Comparison of ENCODE assay signal across 17 cellular contexts in the genomic region with DNA sequence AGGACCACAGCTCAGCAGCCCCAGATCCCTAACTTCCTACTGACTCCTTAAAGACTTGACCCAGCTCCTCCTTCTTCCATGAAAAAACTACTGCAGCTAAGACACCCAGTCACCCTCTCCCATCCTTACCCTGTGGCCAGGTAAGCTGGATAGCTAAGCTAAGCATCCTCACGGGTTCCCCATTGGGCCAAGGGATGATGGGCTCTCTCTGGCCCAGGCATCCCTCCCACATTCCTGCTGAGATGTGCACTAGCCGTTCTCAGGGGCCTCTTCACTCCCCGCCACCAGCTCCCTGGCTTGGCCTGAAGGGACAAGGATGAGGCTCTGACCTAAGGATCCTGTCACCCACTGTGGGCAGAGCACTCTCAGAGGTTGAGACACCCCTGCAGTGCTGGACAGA. TPM values are rescaled to one million over a fixed set of nuclear protein-coding genes. Genes with fewer than 3 reads are reported as not detected.
A peak's percentile ranks its signal among the peaks of the same experiment; 100 is the strongest.
DNase-seq lines count a peak whose midpoint lies in the region; ATAC-seq and TF ChIP-seq lines count a peak whose summit lies in the region.
"Had no signal": no experiment of that assay in that cellular context is flagged by ENCODE, and none has a peak within 500 bp of the region (broad histone marks: within the 10 kb centered on the region; RNA-seq: fewer than 3 reads in every experiment).

No MANE protein-coding gene starts in this region.

- no peak overlapping the region for H3K4me3 Mint-ChIP-seq in type B pancreatic cell
- no peak overlapping the region for H3K4me3 Mint-ChIP-seq in endodermal cell
- H3K4me3 Mint-ChIP-seq: memory B cell had no signal

- no peaks in the 10 kb centered on the region for H4K20me1 ChIP-seq in fibroblast of lung (ENCODE audit: control insufficient read depth, extremely low read depth, insufficient read depth, low read length)

- no peak for DNase-seq in Right ventricle myocardium superior
- no peak for DNase-seq in cardiac septum (ENCODE audit: low spot score)
- DNase-seq in fibroblast of lung (ENCODE audit: low read depth in 2 of 2): no peak
- no peak for DNase-seq in upper lobe of left lung
- no peak for DNase-seq in type B pancreatic cell (ENCODE audit: extremely low spot score, unreplicated experiment)
- DNase-seq in NCI-H1092 treated with DMSO at 0.1 percent for 48 hours (lab: John Stamatoyannopoulos, UW): no peak
- DNase-seq in endodermal cell: no peak
- DNase-seq: activated CD4-positive, alpha-beta T cell treated with anti-CD3 and anti-CD28 coated beads, Interleukin-2, amount 50 U/mL, for 4 hours; activated T-cell treated with anti-CD3 and anti-CD28 coated beads, Interleukin-2, amount 50 U/mL, for 1 hour; MM.1S; NCI-H526 treated with DMSO at 0.1 percent for 48 hours; PC-3; stimulated activated CD4-positive, alpha-beta T cell treated with anti-CD3 and anti-CD28 coated beads, Interleukin-4, amount 100 ng/mL, for 4 hours had no signal

- H3K27me3 Mint-ChIP-seq in type B pancreatic cell (no peaks in the 10 kb centered on the region), endodermal cell (ENCODE audit: insufficient read depth) (no peaks in the 10 kb centered on the region)
- H3K27me3 Mint-ChIP-seq: memory B cell had no signal

- H3K9ac ChIP-seq in fibroblast of lung (ENCODE audit: insufficient read depth, low read length): no peak overlapping the region
- H3K9ac ChIP-seq in rectal smooth muscle tissue (ENCODE audit: low read length): peak overlapping the region; percentile 28
- H3K9ac ChIP-seq in endodermal cell (ENCODE audit: extremely low read depth, low read length, poor library complexity, severe bottlenecking): no peak overlapping the region

- no peak for TF ChIP-seq EP300 in upper lobe of left lung (IDR thresholded peaks at IDR 0.05)

- 76 to 80% methylated on average over 1 to 3 of the region's 3 CpGs for WGBS in upper lobe of left lung, 2 donors
- WGBS in endodermal cell (ENCODE audit: insufficient coverage in 1 of 2, insufficient read length in 1 of 2), 2 experiments: 88 to 100% methylated on average over 3 of the region's 3 CpGs

- no peak overlapping the region for H3K27ac Mint-ChIP-seq in type B pancreatic cell
- no peak overlapping the region for H3K27ac Mint-ChIP-seq in endodermal cell
- H3K27ac Mint-ChIP-seq: memory B cell had no signal

- no peak for TF ChIP-seq POLR2A in upper lobe of left lung (IDR thresholded peaks at IDR 0.05)

- no peaks in the 10 kb centered on the region for H3K9me3 ChIP-seq in fibroblast of lung (ENCODE audit: control insufficient read depth, insufficient read depth, low read depth, low read length)
- H3K9me3 ChIP-seq in upper lobe of left lung: no peaks in the 10 kb centered on the region
- no peaks in the 10 kb centered on the region for H3K9me3 ChIP-seq in endodermal cell (ENCODE audit: control insufficient read depth, low read length)
- H3K9me3 ChIP-seq: A549, right lobe of liver had no signal

- peaks cover 58% of the 10 kb centered on the region for H3K79me2 ChIP-seq in fibroblast of lung (ENCODE audit: control insufficient read depth, insufficient read depth, low read length)

- H3K9me3 Mint-ChIP-seq in type B pancreatic cell (no peaks in the 10 kb centered on the region), endodermal cell (no peaks in the 10 kb centered on the region)
- H3K9me3 Mint-ChIP-seq: memory B cell had no signal

- TF ChIP-seq CTCF in fibroblast of lung (conservative IDR thresholded peaks at IDR 0.05 in 1 of 2, IDR thresholded peaks at IDR 0.05 in 1 of 2; ENCODE audit: low read depth in 1 of 2, low read length in 2 of 2) (no peak), upper lobe of left lung (IDR thresholded peaks at IDR 0.05) (no peak), type B pancreatic cell (conservative IDR thresholded peaks at IDR 0.05) (no peak), endodermal cell (conservative IDR thresholded peaks at IDR 0.05) (no peak)

- no peak overlapping the region for H3K4me3 ChIP-seq in fibroblast of lung (replicated peaks in 1 of 4; ENCODE audit: control extremely low read depth in 1 of 4, insufficient read depth in 1 of 4, low read depth in 3 of 4, low read length in 4 of 4)
- H3K4me3 ChIP-seq in rectal smooth muscle tissue (ENCODE audit: low read length): no peak overlapping the region
- no peak overlapping the region for H3K4me3 ChIP-seq in upper lobe of left lung
- H3K4me3 ChIP-seq in endodermal cell (ENCODE audit: low read length): no peak overlapping the region
- H3K4me3 ChIP-seq: A549, right lobe of liver had no signal

- H3K4me1 ChIP-seq in fibroblast of lung (ENCODE audit: control insufficient read depth, extremely low read depth, insufficient read depth, low read length) (peaks cover 25% of the 10 kb centered on the region), rectal smooth muscle tissue (ENCODE audit: control insufficient read depth, insufficient read depth, low read length) (peaks cover 15% of the 10 kb centered on the region), upper lobe of left lung (peaks cover 50 to 60% (median 58%) of the 10 kb centered on the region in 4 donors), endodermal cell (ENCODE audit: control insufficient read depth, insufficient read depth, low read length) (peaks cover 5% of the 10 kb centered on the region)
- H3K4me1 ChIP-seq: A549 had no signal

- H3K27me3 ChIP-seq in fibroblast of lung (ENCODE audit: control insufficient read depth, insufficient read depth, low read length): no peaks in the 10 kb centered on the region
- H3K27me3 ChIP-seq in rectal smooth muscle tissue (ENCODE audit: control insufficient read depth, insufficient read depth, low read length): no peaks in the 10 kb centered on the region
- H3K27me3 ChIP-seq in upper lobe of left lung: no peaks in the 10 kb centered on the region
- no peaks in the 10 kb centered on the region for H3K27me3 ChIP-seq in endodermal cell (ENCODE audit: control insufficient read depth, insufficient read depth, low read length, poor library complexity, severe bottlenecking)
- H3K27me3 ChIP-seq: right lobe of liver had no signal

- no peak overlapping the region for H2AFZ ChIP-seq in fibroblast of lung (ENCODE audit: low read length)

- H3K36me3 ChIP-seq in fibroblast of lung (ENCODE audit: control insufficient read depth, insufficient read depth, low read length): peaks cover 41% of the 10 kb centered on the region
- H3K36me3 ChIP-seq in rectal smooth muscle tissue (ENCODE audit: control insufficient read depth, insufficient read depth, low read length): peaks cover 41% of the 10 kb centered on the region
- peaks cover 0 to 89% (median 56%) of the 10 kb centered on the region in 4 donors for H3K36me3 ChIP-seq in upper lobe of left lung
- H3K36me3 ChIP-seq in endodermal cell (ENCODE audit: control insufficient read depth, insufficient read depth, low read length): peaks cover 67% of the 10 kb centered on the region

- intact Hi-C loops in Right ventricle myocardium superior (cut with DNase I): no loop called here
- intact Hi-C loops in cardiac septum (cut with DNase I): no loop called here

- ATAC-seq in Right ventricle myocardium superior (ENCODE audit: poor library complexity) (peak; percentile 2), upper lobe of left lung (ENCODE audit: low FRiP score in 2 of 2) (no peak)
- ATAC-seq: A549, PC-3 had no signal

- peak overlapping the region; percentile 17 for H3K4me2 ChIP-seq in fibroblast of lung (ENCODE audit: extremely low read depth, insufficient read depth, low read length)
- H3K4me2 ChIP-seq: A549 had no signal

- H3K4me1 Mint-ChIP-seq in type B pancreatic cell (ENCODE audit: unreplicated experiment) (peaks cover 8% of the 10 kb centered on the region), endodermal cell (peaks cover 2% of the 10 kb centered on the region)

- peaks cover 13% of the 10 kb centered on the region for H3K36me3 Mint-ChIP-seq in type B pancreatic cell
- H3K36me3 Mint-ChIP-seq in endodermal cell (ENCODE audit: low read depth): peaks cover 47% of the 10 kb centered on the region

- H3K27ac ChIP-seq in fibroblast of lung (ENCODE audit: insufficient read depth, low read length) (peak overlapping the region; percentile 51), rectal smooth muscle tissue (ENCODE audit: low read depth, low read length) (peak overlapping the region; percentile 31), upper lobe of left lung (peak overlapping the region; percentile 74 to 89 (median 83)), endodermal cell (ENCODE audit: low read depth, low read length) (no peak overlapping the region)
- H3K27ac ChIP-seq: A549, right lobe of liver had no signal

RNA-seq across cellular contexts. Expression of gene SLC12A4, which starts 8.5 kb away (rescaled TPM):
- total RNA-seq in Right ventricle myocardium superior (84.3 TPM), cardiac septum (121 TPM), fibroblast of lung (60.4 and 120 TPM in 2 replicates), upper lobe of left lung (100 to 1,000 TPM in 3 of 6 donors, 10 to 100 TPM in 3; 54.6 to 276 (median 98.3) TPM), type B pancreatic cell (ENCODE audit: low replicate concordance) (48.1 and 68.8 TPM in 2 replicates), endodermal cell (10 to 100 TPM; 37.9 to 43.4 TPM)
- 41.4 and 42.2 TPM in 2 replicates for polyA plus RNA-seq in fibroblast of lung
- 55.1 and 59.5 TPM in 2 replicates for polyA plus RNA-seq in fibroblast of lung (2012)
- polyA minus RNA-seq in fibroblast of lung (ENCODE audit: low replicate concordance): 321 and 416 TPM in 2 replicates
- polyA plus RNA-seq in endodermal cell (2013, experiment 1 of 2): 21.2 TPM
- 18.5 TPM for polyA plus RNA-seq in endodermal cell (2013, experiment 2 of 2)

RNA-seq across cellular contexts. Expression of gene LCAT, which starts 16.0 kb away (rescaled TPM):
- total RNA-seq in Right ventricle myocardium superior (21.4 TPM), cardiac septum (29.8 TPM), fibroblast of lung (3.3 and 6.4 TPM in 2 replicates), upper lobe of left lung (100 to 1,000 TPM in 1 of 6 donors, 10 to 100 TPM in 5; 21.9 to 117 (median 26.1) TPM), type B pancreatic cell (ENCODE audit: low replicate concordance) (20.2 and 26.1 TPM in 2 replicates), endodermal cell (10 to 100 TPM in 1 of 2 donors, 1 to 10 TPM in 1; 8.4 to 14.3 TPM)
- 4.5 and 5.8 TPM in 2 replicates for polyA plus RNA-seq in fibroblast of lung
- polyA plus RNA-seq in fibroblast of lung (2012): 11.6 and 12.1 TPM in 2 replicates
- polyA minus RNA-seq in fibroblast of lung (ENCODE audit: low replicate concordance): 6.0 and 26.2 TPM in 2 replicates
- 8.7 TPM for polyA plus RNA-seq in endodermal cell (2013, experiment 1 of 2)
- 9.7 TPM for polyA plus RNA-seq in endodermal cell (2013, experiment 2 of 2)

RNA-seq across cellular contexts. Expression of gene DPEP3, which starts 20.4 kb away (rescaled TPM):
- total RNA-seq in Right ventricle myocardium superior (not detected), cardiac septum (not detected), fibroblast of lung (not detected in 2 replicates), upper lobe of left lung (1 to 10 TPM in 1 of 6 donors, under 1 TPM in 3, not detected in 2; 0.15 to 1.0 (median 0.30) TPM), type B pancreatic cell (ENCODE audit: low replicate concordance) (not detected in 2 replicates), endodermal cell (1 to 10 TPM; 2.9 to 3.5 TPM)
- polyA plus RNA-seq in fibroblast of lung: not detected in 2 replicates
- not detected in 2 replicates for polyA plus RNA-seq in fibroblast of lung (2012)
- polyA minus RNA-seq in fibroblast of lung (ENCODE audit: low replicate concordance): not detected in 2 replicates
- polyA plus RNA-seq in endodermal cell (2013, experiment 1 of 2): not detected
- polyA plus RNA-seq in endodermal cell (2013, experiment 2 of 2): not detected
- total RNA-seq: PC-3 had no signal
- polyA plus RNA-seq: A549 had no signal

RNA-seq across cellular contexts. Expression of gene PSMB10, which starts 23.3 kb away (rescaled TPM):
- total RNA-seq in Right ventricle myocardium superior (59.0 TPM), cardiac septum (66.1 TPM), fibroblast of lung (53.2 and 66.9 TPM in 2 replicates), upper lobe of left lung (100 to 1,000 TPM in 1 of 6 donors, 10 to 100 TPM in 5; 48.2 to 106 (median 60.6) TPM), type B pancreatic cell (ENCODE audit: low replicate concordance) (51.9 and 68.8 TPM in 2 replicates), endodermal cell (10 to 100 TPM; 15.5 to 16.5 TPM)
- 18.1 and 21.7 TPM in 2 replicates for polyA plus RNA-seq in fibroblast of lung
- 75.0 and 77.6 TPM in 2 replicates for polyA plus RNA-seq in fibroblast of lung (2012)
- 20.7 and 24.4 TPM in 2 replicates for polyA minus RNA-seq in fibroblast of lung (ENCODE audit: low replicate concordance)
- polyA plus RNA-seq in endodermal cell (2013, experiment 1 of 2): 15.1 TPM
- polyA plus RNA-seq in endodermal cell (2013, experiment 2 of 2): 16.7 TPM

RNA-seq across cellular contexts. Expression of gene CTRL, which starts 28.3 kb away (rescaled TPM):
- total RNA-seq in Right ventricle myocardium superior (0.78 TPM), cardiac septum (not detected), fibroblast of lung (0.26 and 0.33 TPM in 2 replicates), upper lobe of left lung (1 to 10 TPM; 1.6 to 4.2 (median 2.4) TPM), type B pancreatic cell (ENCODE audit: low replicate concordance) (0.59 and 1.4 TPM in 2 replicates), endodermal cell (1 to 10 TPM in 1 of 2 donors, under 1 TPM in 1; 0.66 to 2.3 TPM)
- polyA plus RNA-seq in fibroblast of lung: 0.14 and 0.53 TPM in 2 replicates
- polyA plus RNA-seq in fibroblast of lung (2012): 0.24 and 0.41 TPM in 2 replicates
- polyA minus RNA-seq in fibroblast of lung (ENCODE audit: low replicate concordance): 15.6 TPM in 1 of 2 replicates, not detected in the other
- polyA plus RNA-seq in endodermal cell (2013, experiment 1 of 2): 1.6 TPM
- polyA plus RNA-seq in endodermal cell (2013, experiment 2 of 2): 1.1 TPM
